26 cellular contexts compared by ENCODE assay signal in the genomic region with DNA sequence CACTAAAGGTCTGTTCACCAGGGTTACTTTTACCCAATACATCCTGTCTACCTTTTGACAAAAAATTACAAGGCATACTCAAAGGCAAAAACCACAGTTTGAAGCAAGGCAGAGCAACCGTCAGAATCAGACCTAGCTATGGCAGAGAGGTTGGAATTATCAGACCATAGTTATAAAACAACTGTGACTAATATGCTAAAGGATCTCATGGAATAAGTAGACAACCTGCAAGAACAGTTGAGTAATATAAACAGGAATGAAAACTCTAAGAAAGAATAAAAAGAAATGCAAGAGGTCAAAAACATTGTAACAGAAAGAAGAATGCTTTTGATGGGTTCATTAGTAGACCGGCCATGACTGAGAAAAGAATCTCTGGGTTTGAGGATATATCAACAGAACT.
DNase-seq lines count a peak whose midpoint lies in the region; ATAC-seq, FAIRE-seq and TF ChIP-seq lines count a peak whose summit lies in the region.
"Had no signal": no experiment of that assay in that cellular context is flagged by ENCODE, and none has a peak within 500 bp of the region (broad histone marks: within the 10 kb centered on the region; RNA-seq: fewer than 3 reads in every experiment).

No MANE protein-coding gene starts in this region.

- no peaks in the 10 kb centered on the region for H3K36me3 Mint-ChIP-seq in astrocyte (ENCODE audit: low read depth, unreplicated experiment)
- H3K36me3 Mint-ChIP-seq in activated naive CD8-positive, alpha-beta T cell treated with anti-CD3 and anti-CD28 coated beads for 36 hours = no peaks in the 10 kb centered on the region
- H3K36me3 Mint-ChIP-seq: immature natural killer cell; stimulated activated memory B cell treated with anti-CD40 and anti-IgM and Interleukin-4, amounts not matched to agents 10 μg/mL and 1 μg/mL and 100 μg/mL, for 72 hours had no signal

- H3K79me2 ChIP-seq in astrocyte (ENCODE audit: insufficient read depth, low read length) = no peaks in the 10 kb centered on the region
- H3K79me2 ChIP-seq: hepatocyte had no signal

- no peak for TF ChIP-seq POLR2A in H54 (IDR thresholded peaks at IDR 0.05; ENCODE audit: low read depth, low read length)

- H3K4me3 Mint-ChIP-seq in astrocyte (ENCODE audit: unreplicated experiment) = no peak overlapping the region
- no peak overlapping the region for H3K4me3 Mint-ChIP-seq in activated naive CD8-positive, alpha-beta T cell treated with anti-CD3 and anti-CD28 coated beads for 36 hours
- H3K4me3 Mint-ChIP-seq: activated T-helper 17 cell treated with anti-CD3 and anti-CD28 coated beads, Interleukin-2, amount 50 U/mL, for 72 hours; CD4-positive, alpha-beta T cell; dendritic cell treated with granulocyte-macrophage colony-stimulating factor and Interleukin-4, amounts not matched to agents 40 ng/mL and 50 ng/mL, for 4 days; immature natural killer cell; neural crest cell; stimulated activated memory B cell treated with anti-CD40 and anti-IgM and Interleukin-4, amounts not matched to agents 10 μg/mL and 1 μg/mL and 100 μg/mL, for 72 hours had no signal

- no peaks in the 10 kb centered on the region for H3K9me3 Mint-ChIP-seq in astrocyte (ENCODE audit: unreplicated experiment)
- no peaks in the 10 kb centered on the region for H3K9me3 Mint-ChIP-seq in activated naive CD8-positive, alpha-beta T cell treated with anti-CD3 and anti-CD28 coated beads for 36 hours
- H3K9me3 Mint-ChIP-seq: activated T-helper 17 cell treated with anti-CD3 and anti-CD28 coated beads, Interleukin-2, amount 50 U/mL, for 72 hours; CD4-positive, alpha-beta T cell; dendritic cell treated with granulocyte-macrophage colony-stimulating factor and Interleukin-4, amounts not matched to agents 40 ng/mL and 50 ng/mL, for 4 days; neural crest cell; stimulated activated memory B cell treated with anti-CD40 and anti-IgM and Interleukin-4, amounts not matched to agents 10 μg/mL and 1 μg/mL and 100 μg/mL, for 72 hours had no signal

- H3K4me3 ChIP-seq in astrocyte (ENCODE audit: insufficient read depth, low read depth, low read length) (no peak overlapping the region), fibroblast of the aortic adventitia (ENCODE audit: low read depth, low read length) (no peak overlapping the region), skeletal muscle cell (ENCODE audit: low read depth, low read length) (no peak overlapping the region)
- H3K4me3 ChIP-seq: cardiac muscle cell, hepatocyte, skin epidermis, uterus had no signal

- no peak overlapping the region for H3K27ac Mint-ChIP-seq in astrocyte (ENCODE audit: unreplicated experiment)
- H3K27ac Mint-ChIP-seq in activated naive CD8-positive, alpha-beta T cell treated with anti-CD3 and anti-CD28 coated beads for 36 hours = no peak overlapping the region
- H3K27ac Mint-ChIP-seq: activated T-helper 17 cell treated with anti-CD3 and anti-CD28 coated beads, Interleukin-2, amount 50 U/mL, for 72 hours; CD4-positive, alpha-beta T cell; dendritic cell treated with granulocyte-macrophage colony-stimulating factor and Interleukin-4, amounts not matched to agents 40 ng/mL and 50 ng/mL, for 4 days; immature natural killer cell; progenitor cell of endocrine pancreas; stimulated activated memory B cell treated with anti-CD40 and anti-IgM and Interleukin-4, amounts not matched to agents 10 μg/mL and 1 μg/mL and 100 μg/mL, for 72 hours had no signal

- FAIRE-seq in H54 (lab: Jason Lieb, UNC) = peak; percentile 27
- peak; percentile 34 for FAIRE-seq in astrocyte (lab: Jason Lieb, UNC)
- FAIRE-seq: endometrium, G401.6 had no signal

- peaks cover 5% of the 10 kb centered on the region for H3K4me1 Mint-ChIP-seq in astrocyte (ENCODE audit: low read depth, unreplicated experiment)
- no peaks in the 10 kb centered on the region for H3K4me1 Mint-ChIP-seq in activated naive CD8-positive, alpha-beta T cell treated with anti-CD3 and anti-CD28 coated beads for 36 hours
- H3K4me1 Mint-ChIP-seq: activated T-helper 17 cell treated with anti-CD3 and anti-CD28 coated beads, Interleukin-2, amount 50 U/mL, for 72 hours; immature natural killer cell; neural crest cell; stimulated activated memory B cell treated with anti-CD40 and anti-IgM and Interleukin-4, amounts not matched to agents 10 μg/mL and 1 μg/mL and 100 μg/mL, for 72 hours had no signal

- H3K4me1 ChIP-seq in astrocyte (ENCODE audit: insufficient read depth, low read length) = peaks cover 9% of the 10 kb centered on the region
- H3K4me1 ChIP-seq: uterus had no signal

- H3K9ac ChIP-seq in astrocyte (ENCODE audit: low read length) = no peak overlapping the region

- H3K9me3 ChIP-seq in astrocyte (ENCODE audit: insufficient read depth, low read depth, low read length) = no peaks in the 10 kb centered on the region
- H3K9me3 ChIP-seq: uterus had no signal

- no peaks in the 10 kb centered on the region for H3K27me3 Mint-ChIP-seq in astrocyte (ENCODE audit: low read depth, unreplicated experiment)
- H3K27me3 Mint-ChIP-seq in activated naive CD8-positive, alpha-beta T cell treated with anti-CD3 and anti-CD28 coated beads for 36 hours = no peaks in the 10 kb centered on the region
- H3K27me3 Mint-ChIP-seq: activated T-helper 17 cell treated with anti-CD3 and anti-CD28 coated beads, Interleukin-2, amount 50 U/mL, for 72 hours; CD4-positive, alpha-beta T cell; dendritic cell treated with granulocyte-macrophage colony-stimulating factor and Interleukin-4, amounts not matched to agents 40 ng/mL and 50 ng/mL, for 4 days; progenitor cell of endocrine pancreas had no signal

- no peak for ATAC-seq in HG03469 (IDR thresholded peaks at IDR 0.05; ENCODE audit: unreplicated experiment)
- ATAC-seq: activated T-helper 17 cell treated with anti-CD3 and anti-CD28 coated beads, Interleukin-2, amount 50 U/mL, for 72 hours; stimulated activated memory B cell treated with anti-CD40 and anti-IgM and Interleukin-4, amounts not matched to agents 10 μg/mL and 1 μg/mL and 100 μg/mL, for 72 hours had no signal

- peak overlapping the region; percentile 41 for H3K4me2 ChIP-seq in astrocyte (ENCODE audit: low read length)
- H3K4me2 ChIP-seq: hepatocyte had no signal

- TF ChIP-seq CTCF in astrocyte (IDR thresholded peaks at IDR 0.05; ENCODE audit: insufficient read depth, low read depth, low read length) (no peak), fibroblast of the aortic adventitia (IDR thresholded peaks at IDR 0.05; ENCODE audit: insufficient read depth, low read length) (no peak)

- H2AFZ ChIP-seq in astrocyte (ENCODE audit: low read depth, low read length) = no peak overlapping the region
- H2AFZ ChIP-seq: hepatocyte had no signal

- H4K20me1 ChIP-seq in astrocyte (ENCODE audit: insufficient read depth, low read length) = no peaks in the 10 kb centered on the region

- H3K27ac ChIP-seq in astrocyte (ENCODE audit: low read depth, low read length) = no peak overlapping the region
- H3K27ac ChIP-seq: cardiac muscle cell, hepatocyte, skin epidermis, uterus had no signal

- DNase-seq in H54 (ENCODE audit: insufficient read length, low spot score) = no peak
- DNase-seq in astrocyte (ENCODE audit: low read depth) = peak; percentile 76
- peak; percentile 15 for DNase-seq in fibroblast of the aortic adventitia (ENCODE audit: low read depth)
- peak; percentile 34 for DNase-seq in skeletal muscle cell (ENCODE audit: low read depth)
- no peak for DNase-seq in activated CD4-positive, alpha-beta T cell treated with anti-CD3 and anti-CD28 coated beads, Interleukin-2, amount 50 U/mL, for 48 hours
- no peak for DNase-seq in RKO (ENCODE audit: low spot score)
- DNase-seq in activated naive CD8-positive, alpha-beta T cell treated with anti-CD3 and anti-CD28 coated beads for 36 hours = no peak
- DNase-seq: activated CD4-positive, alpha-beta T cell treated with anti-CD3 and anti-CD28 coated beads for 48 hours; CD4-positive, alpha-beta T cell; DMS 273 treated with DMSO at 0.1 percent for 48 hours; immature natural killer cell; KBM-7; NCI-H1930; NCI-H2227 treated with DMSO at 0.1 percent for 48 hours; uterus had no signal

- no peaks in the 10 kb centered on the region for H3K27me3 ChIP-seq in astrocyte (ENCODE audit: insufficient read depth, low read length)
- H3K27me3 ChIP-seq: cardiac muscle cell, hepatocyte, uterus had no signal

- no peaks in the 10 kb centered on the region for H3K36me3 ChIP-seq in astrocyte (ENCODE audit: insufficient read depth, low read length)
- H3K36me3 ChIP-seq: cardiac muscle cell, uterus had no signal

Comparison
In these comparisons a context has a peak if more than half of its experiments do, and no peak if none do; other contexts are left out.
1. DNase-seq: peak in astrocyte (single experiment), fibroblast of the aortic adventitia (single experiment) and skeletal muscle cell (single experiment); none in H54 (single experiment), activated CD4-positive, alpha-beta T cell treated with anti-CD3 and anti-CD28 coated beads, Interleukin-2, amount 50 U/mL, for 48 hours (0 of 2), RKO (single experiment) and activated naive CD8-positive, alpha-beta T cell treated with anti-CD3 and anti-CD28 coated beads for 36 hours (single experiment).